ENCODE assay signal across 8 cellular contexts in the genomic region with DNA sequence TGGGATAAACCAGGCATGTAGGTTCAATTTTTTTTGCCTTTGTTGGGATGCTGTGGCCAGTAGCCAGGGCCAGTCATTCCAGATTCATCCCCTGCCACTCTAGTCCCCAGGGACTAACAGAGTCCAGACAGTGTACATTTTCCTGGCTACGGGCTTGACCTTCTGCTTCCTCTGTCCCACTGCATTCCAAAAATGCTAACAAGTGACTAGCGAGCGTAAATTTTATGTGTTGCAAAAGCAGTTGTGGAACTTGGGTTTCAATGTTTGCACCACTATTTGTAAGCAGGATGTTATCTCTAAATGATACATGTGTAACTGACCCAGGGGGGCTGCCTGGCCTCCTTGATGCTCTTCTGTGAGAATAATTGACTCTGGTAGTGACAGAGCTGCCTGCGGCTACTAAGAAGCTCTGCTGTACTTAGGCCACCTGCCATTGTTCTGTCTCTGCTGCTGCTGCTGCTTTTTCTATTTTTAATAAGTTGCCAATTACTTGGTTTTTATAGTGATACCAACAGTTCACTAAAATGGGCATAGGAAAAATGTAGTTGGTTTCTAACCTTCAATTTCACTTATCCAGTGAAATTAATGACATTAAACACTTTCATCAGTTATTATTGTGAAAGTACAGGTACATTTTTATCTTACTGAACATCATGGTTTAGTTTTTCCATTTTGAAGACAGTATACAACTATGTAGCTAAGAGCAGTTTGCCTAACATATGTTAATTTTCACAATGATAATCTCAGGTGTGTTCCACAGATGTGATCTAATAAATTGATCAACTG. TPM values are rescaled to one million over a fixed set of nuclear protein-coding genes. Genes with fewer than 3 reads are reported as not detected.
A peak's percentile ranks its signal among the peaks of the same experiment; 100 is the strongest.
DNase-seq lines count a peak whose midpoint lies in the region; ATAC-seq and TF ChIP-seq lines count a peak whose summit lies in the region.

No MANE protein-coding gene starts in this region.

- peak overlapping the region; percentile 32 for H3K4me3 ChIP-seq in adipocyte (ENCODE audit: low read length)
- no peak overlapping the region for H3K4me3 ChIP-seq in right atrium auricular region
- peak overlapping the region in 1 of 2 donors; percentile 22 for H3K4me3 ChIP-seq in stomach smooth muscle (ENCODE audit: low read length in 2 of 2)

- H3K9me3 ChIP-seq in adipocyte (ENCODE audit: control insufficient read depth, low read length) (no peaks in the 10 kb centered on the region), right atrium auricular region (no peaks in the 10 kb centered on the region), stomach smooth muscle (ENCODE audit: control insufficient read depth in 2 of 2, low read length in 2 of 2) (no peaks in the 10 kb centered on the region)

- H3K27me3 ChIP-seq in adipocyte (replicated peaks; ENCODE audit: control insufficient read depth, insufficient read depth, low read length) (no peaks in the 10 kb centered on the region), right atrium auricular region (no peaks in the 10 kb centered on the region), stomach smooth muscle (ENCODE audit: control insufficient read depth in 1 of 2, insufficient read depth in 2 of 2, low read length in 2 of 2) (no peaks in the 10 kb centered on the region)

- no peaks in the 10 kb centered on the region for H3K36me3 ChIP-seq in adipocyte (ENCODE audit: control insufficient read depth, insufficient read depth, low read length, severe bottlenecking)
- no peaks in the 10 kb centered on the region for H3K36me3 ChIP-seq in right atrium auricular region
- no peaks in the 10 kb centered on the region for H3K36me3 ChIP-seq in stomach smooth muscle (ENCODE audit: control insufficient read depth in 2 of 2, insufficient read depth in 2 of 2, low read length in 2 of 2)

- intact Hi-C loops in activated CD4-positive, alpha-beta memory T cell treated with anti-CD3 and anti-CD28 coated beads for 36 hours (cut with micrococcal nuclease): no loop called here

- H3K9ac ChIP-seq in adipocyte (ENCODE audit: low read length) (peak overlapping the region; percentile 59), stomach smooth muscle (ENCODE audit: low read length in 2 of 2) (peak overlapping the region; percentile 35 to 36)

- no peak for TF ChIP-seq CTCF in right atrium auricular region (IDR thresholded peaks at IDR 0.05)

- H3K27ac ChIP-seq in right atrium auricular region (peak overlapping the region; percentile 17 to 42), stomach smooth muscle (ENCODE audit: low read length) (peak overlapping the region; percentile 58)

- H3K36me3 Mint-ChIP-seq in activated CD4-positive, alpha-beta memory T cell treated with anti-CD3 and anti-CD28 coated beads for 36 hours: no peaks in the 10 kb centered on the region
- peaks cover 7% of the 10 kb centered on the region for H3K36me3 Mint-ChIP-seq in activated CD4-positive, alpha-beta memory T cell treated with anti-CD3 and anti-CD28 coated beads, Interleukin-2, amount 10 ng/mL, durations not matched to agents 7 days and 5 days (ENCODE audit: low read depth)

- CTCF ChIA-PET in activated CD4-positive, alpha-beta memory T cell treated with anti-CD3 and anti-CD28 coated beads for 36 hours (lab: Charles Lee): no interaction called here
- CTCF ChIA-PET in activated CD4-positive, alpha-beta memory T cell treated with anti-CD3 and anti-CD28 coated beads, Interleukin-2, amount 10 ng/mL, durations not matched to agents 7 days and 5 days (lab: Charles Lee): no interaction called here

- no peak overlapping the region for H3K4me3 Mint-ChIP-seq in activated CD4-positive, alpha-beta memory T cell treated with anti-CD3 and anti-CD28 coated beads for 36 hours
- H3K4me3 Mint-ChIP-seq in activated CD4-positive, alpha-beta memory T cell treated with anti-CD3 and anti-CD28 coated beads, Interleukin-2, amount 10 ng/mL, durations not matched to agents 7 days and 5 days: no peak overlapping the region

- no peaks in the 10 kb centered on the region for H3K9me3 Mint-ChIP-seq in activated CD4-positive, alpha-beta memory T cell treated with anti-CD3 and anti-CD28 coated beads for 36 hours
- H3K9me3 Mint-ChIP-seq in activated CD4-positive, alpha-beta memory T cell treated with anti-CD3 and anti-CD28 coated beads, Interleukin-2, amount 10 ng/mL, durations not matched to agents 7 days and 5 days: no peaks in the 10 kb centered on the region

- H3K27ac Mint-ChIP-seq in activated CD4-positive, alpha-beta memory T cell treated with anti-CD3 and anti-CD28 coated beads for 36 hours: peak overlapping the region; percentile 59
- H3K27ac Mint-ChIP-seq in activated CD4-positive, alpha-beta memory T cell treated with anti-CD3 and anti-CD28 coated beads, Interleukin-2, amount 10 ng/mL, durations not matched to agents 7 days and 5 days: no peak overlapping the region

- H3K4me1 ChIP-seq in adipocyte (ENCODE audit: control insufficient read depth, insufficient read depth, low read length) (peaks cover 26% of the 10 kb centered on the region), right atrium auricular region (peaks cover 0 to 41% of the 10 kb centered on the region in 2 donors), stomach smooth muscle (ENCODE audit: control insufficient read depth, insufficient read depth, low read length) (peaks cover 34% of the 10 kb centered on the region)

- ATAC-seq in HG02678 (IDR thresholded peaks at IDR 0.05; ENCODE audit: unreplicated experiment): no peak

- DNase-seq in activated CD4-positive, alpha-beta memory T cell treated with anti-CD3 and anti-CD28 coated beads for 36 hours: no peak
- DNase-seq in activated CD4-positive, alpha-beta memory T cell treated with anti-CD3 and anti-CD28 coated beads, Interleukin-2, amount 10 ng/mL, durations not matched to agents 7 days and 5 days: no peak
- peak; percentile 87 for DNase-seq in adipocyte (ENCODE audit: low read depth)
- DNase-seq in right atrium auricular region (ENCODE audit: low spot score): no peak
- DNase-seq in NCI-H748 treated with DMSO at 0.1 percent for 48 hours (lab: John Stamatoyannopoulos, UW): no peak
- no peak for DNase-seq in NCI-H128 (lab: John Stamatoyannopoulos, UW; ENCODE audit: unreplicated experiment)

- H3K4me1 Mint-ChIP-seq in activated CD4-positive, alpha-beta memory T cell treated with anti-CD3 and anti-CD28 coated beads for 36 hours (ENCODE audit: low read depth): peaks cover 66% of the 10 kb centered on the region
- H3K4me1 Mint-ChIP-seq in activated CD4-positive, alpha-beta memory T cell treated with anti-CD3 and anti-CD28 coated beads, Interleukin-2, amount 10 ng/mL, durations not matched to agents 7 days and 5 days: peaks cover 41% of the 10 kb centered on the region

- no peaks in the 10 kb centered on the region for H3K27me3 Mint-ChIP-seq in activated CD4-positive, alpha-beta memory T cell treated with anti-CD3 and anti-CD28 coated beads for 36 hours
- no peaks in the 10 kb centered on the region for H3K27me3 Mint-ChIP-seq in activated CD4-positive, alpha-beta memory T cell treated with anti-CD3 and anti-CD28 coated beads, Interleukin-2, amount 10 ng/mL, durations not matched to agents 7 days and 5 days

- POLR2A ChIA-PET in activated CD4-positive, alpha-beta memory T cell treated with anti-CD3 and anti-CD28 coated beads for 36 hours (lab: Charles Lee): no interaction called here
- POLR2A ChIA-PET in activated CD4-positive, alpha-beta memory T cell treated with anti-CD3 and anti-CD28 coated beads, Interleukin-2, amount 10 ng/mL, durations not matched to agents 7 days and 5 days (lab: Charles Lee): no interaction called here

RNA-seq across cellular contexts. Expression of a gene that starts 26.8 kb away (rescaled TPM):
- total RNA-seq in activated CD4-positive, alpha-beta memory T cell treated with anti-CD3 and anti-CD28 coated beads for 36 hours: 10 to 100 TPM; 34.9 to 38.8 TPM
- 10 to 100 TPM; 51.0 to 55.0 TPM for total RNA-seq in activated CD4-positive, alpha-beta memory T cell treated with anti-CD3 and anti-CD28 coated beads, Interleukin-2, amount 10 ng/mL, durations not matched to agents 7 days and 5 days
- 10 to 100 TPM; 25.0 to 27.1 TPM for total RNA-seq in right atrium auricular region
